Comparison of ENCODE assay signal across 8 cellular contexts in genomic region chr3:184334470-184335158, GRCh38. TPM values are rescaled to one million over a fixed set of nuclear protein-coding genes. Genes with fewer than 3 reads are reported as not detected.
DNase-seq lines count a peak whose midpoint lies in the region; ATAC-seq and TF ChIP-seq lines count a peak whose summit lies in the region.

No MANE protein-coding gene starts in this region.

- peaks cover 79% of the 10 kb centered on the region for H3F3A ChIP-seq in PC-9 (ENCODE audit: insufficient read depth, low read depth)

- CTCF ChIA-PET in PC-9 (lab: Charles Lee), result no interaction called here

- H3K36me3 ChIP-seq in BLaER1 treated with 17β-estradiol and CSF1 and Interleukin-3, amounts not matched to agents 10 nM and 100 nM, result peaks cover 57 to 60% (median 58%) of the 10 kb centered on the region in 11 experiments
- H3K36me3 ChIP-seq in PC-9 (ENCODE audit: low read depth) (peaks cover 38% of the 10 kb centered on the region), adipocyte (ENCODE audit: control insufficient read depth, insufficient read depth, low read length, severe bottlenecking) (peaks cover 59% of the 10 kb centered on the region), left lung (peaks cover 18 to 58% of the 10 kb centered on the region in 2 donors), H7 (replicated peaks; ENCODE audit: control insufficient read depth, insufficient read depth, low read length) (peaks cover 38% of the 10 kb centered on the region)

- BruUV-seq in PC-9 (replicated peaks; lab: Mats Ljungman, UMichigan), result no TSS peak

- TF ChIP-seq CTCF in PC-9 (conservative IDR thresholded peaks at IDR 0.05) (no peak), left lung (IDR thresholded peaks at IDR 0.05) (no peak)

- peaks cover 0 to 15% (median 0%) of the 10 kb centered on the region in 11 experiments; a peak in 6 of 22 replicates for H3K27me3 ChIP-seq in BLaER1 treated with 17β-estradiol and CSF1 and Interleukin-3, amounts not matched to agents 10 nM and 100 nM
- H3K27me3 ChIP-seq in PC-9 (ENCODE audit: insufficient read depth, low read depth), result no peaks in the 10 kb centered on the region
- H3K27me3 ChIP-seq in adipocyte (replicated peaks; ENCODE audit: control insufficient read depth, insufficient read depth, low read length), result no peaks in the 10 kb centered on the region
- no peaks in the 10 kb centered on the region for H3K27me3 ChIP-seq in left lung
- no peaks in the 10 kb centered on the region for H3K27me3 ChIP-seq in H7 (ENCODE audit: control insufficient read depth, insufficient read depth, low read length)

- no peak overlapping the region for H3K4me3 ChIP-seq in BLaER1 treated with 17β-estradiol and CSF1 and Interleukin-3, amounts not matched to agents 10 nM and 100 nM
- H3K4me3 ChIP-seq in PC-9 (no peak overlapping the region), adipocyte (ENCODE audit: low read length) (no peak overlapping the region), left lung (no peak overlapping the region), H7 (ENCODE audit: insufficient read depth, low read depth, low read length) (no peak overlapping the region)

- peak overlapping the region in 3 of 11 experiments; percentile 16 to 71 (median 38); a peak in 5 of 22 replicates for H3K27ac ChIP-seq in BLaER1 treated with 17β-estradiol and CSF1 and Interleukin-3, amounts not matched to agents 10 nM and 100 nM
- peak overlapping the region; percentile 73 for H3K27ac ChIP-seq in PC-9
- H3K27ac ChIP-seq in left lung, result peak overlapping the region; percentile 89 to 90
- H3K27ac ChIP-seq in temporal lobe (ENCODE audit: low read depth, low read length), result peak overlapping the region; percentile 87

- intact Hi-C loops in PC-9 (cut with micrococcal nuclease; ENCODE audit: unreplicated experiment) (loop anchor here (1.0 to 2.0 kb wide), 3 partner anchors 15 to 36 kb away; partner anchors contain the start of genes EIF4G1 and PSMD2), left lung (cut with DNase I) (no loop called here)

- ATAC-seq in left lung (no peak), HG03025 (IDR thresholded peaks at IDR 0.05; ENCODE audit: low FRiP score, unreplicated experiment) (no peak), GM19395 (IDR thresholded peaks at IDR 0.05; ENCODE audit: unreplicated experiment) (no peak)

- peak overlapping the region in 7 of 11 experiments; percentile 11 to 83 (median 78); a peak in 7 of 22 replicates for H3K9ac ChIP-seq in BLaER1 treated with 17β-estradiol and CSF1 and Interleukin-3, amounts not matched to agents 10 nM and 100 nM
- no peak overlapping the region for H3K9ac ChIP-seq in adipocyte (ENCODE audit: low read length)

- no peaks in the 10 kb centered on the region for H3K9me3 ChIP-seq in BLaER1 treated with 17β-estradiol and CSF1 and Interleukin-3, amounts not matched to agents 10 nM and 100 nM (replicated peaks in 1 of 11)
- H3K9me3 ChIP-seq in PC-9 (ENCODE audit: insufficient read depth, low read depth), result no peaks in the 10 kb centered on the region
- no peaks in the 10 kb centered on the region for H3K9me3 ChIP-seq in adipocyte (ENCODE audit: control insufficient read depth, low read length)
- no peaks in the 10 kb centered on the region for H3K9me3 ChIP-seq in left lung

- H3K9me2 ChIP-seq in PC-9 (ENCODE audit: insufficient read depth), result no peaks in the 10 kb centered on the region

- POLR2A ChIA-PET in PC-9 (lab: Charles Lee; ENCODE audit: unreplicated experiment), result no interaction called here

- peaks cover 25% of the 10 kb centered on the region for H3K79me2 ChIP-seq in PC-9 (ENCODE audit: low read depth)

- H3K4me2 ChIP-seq in BLaER1 treated with 17β-estradiol and CSF1 and Interleukin-3, amounts not matched to agents 10 nM and 100 nM, result peak overlapping the region in 2 of 11 experiments; percentile 93 to 98; a peak in 3 of 22 replicates
- peak overlapping the region; percentile 7; the same call in 1 of the 2 replicates for H3K4me2 ChIP-seq in PC-9

- peaks cover 71 to 99% (median 86%) of the 10 kb centered on the region in 11 experiments; a peak in 21 of 22 replicates for H4K20me1 ChIP-seq in BLaER1 treated with 17β-estradiol and CSF1 and Interleukin-3, amounts not matched to agents 10 nM and 100 nM
- peaks cover 64% of the 10 kb centered on the region for H4K20me1 ChIP-seq in PC-9 (ENCODE audit: insufficient read depth)

- peaks cover 32 to 67% (median 45%) of the 10 kb centered on the region in 10 experiments for H3K4me1 ChIP-seq in BLaER1 treated with 17β-estradiol and CSF1 and Interleukin-3, amounts not matched to agents 10 nM and 100 nM
- H3K4me1 ChIP-seq in PC-9 (replicated peaks; ENCODE audit: insufficient read depth), result peaks cover 57% of the 10 kb centered on the region
- peaks cover 45% of the 10 kb centered on the region for H3K4me1 ChIP-seq in adipocyte (ENCODE audit: control insufficient read depth, insufficient read depth, low read length)
- peaks cover 19 to 65% of the 10 kb centered on the region in 2 donors for H3K4me1 ChIP-seq in left lung

- no peak overlapping the region for H2AFZ ChIP-seq in PC-9

- DNase-seq in PC-9, result peak; percentile 88 to 95
- peak; percentile 44 for DNase-seq in adipocyte (ENCODE audit: low read depth)
- DNase-seq in left lung, result peak in 1 of 2 donors; percentile 40
- no peak for DNase-seq in H7

RNA-seq across cellular contexts. Expression of gene FAM131A, which starts 2.8 kb away (rescaled TPM):
- total RNA-seq in PC-9 (2021) (25.5 and 28.2 TPM in 2 replicates), left lung (10 to 100 TPM; 14.7 to 19.2 TPM), temporal lobe (40.1 TPM)
- 36.9 and 41.1 TPM in 2 replicates for total RNA-seq in H7 (2014; rRNA removed; shearing (Covaris generic))

RNA-seq across cellular contexts. Expression of gene EIF4G1, which starts 20.2 kb away (rescaled TPM):
- total RNA-seq in PC-9 (2021) (657 and 721 TPM in 2 replicates), left lung (100 to 1,000 TPM; 336 to 406 TPM), temporal lobe (107 TPM)
- total RNA-seq in H7 (2014; rRNA removed; shearing (Covaris generic)), result 359 and 392 TPM in 2 replicates

RNA-seq across cellular contexts. Expression of gene CLCN2, which starts 26.8 kb away (rescaled TPM):
- total RNA-seq in PC-9 (2021) (27.1 and 33.0 TPM in 2 replicates), left lung (1 to 10 TPM; 4.4 to 5.6 TPM), temporal lobe (6.1 TPM)
- total RNA-seq in H7 (2014; rRNA removed; shearing (Covaris generic)), result 17.1 and 22.3 TPM in 2 replicates

RNA-seq across cellular contexts. Expression of gene POLR2H, which starts 26.9 kb away (rescaled TPM):
- total RNA-seq in PC-9 (2021), result 153 and 167 TPM in 2 replicates
- 10 to 100 TPM; 54.7 to 71.3 TPM for total RNA-seq in left lung
- total RNA-seq in temporal lobe, result 27.3 TPM
- 92.8 and 100 TPM in 2 replicates for total RNA-seq in H7 (2014; rRNA removed; shearing (Covaris generic))

RNA-seq across cellular contexts. Expression of gene PSMD2, which starts 35.6 kb away (rescaled TPM):
- total RNA-seq in PC-9 (2021), result 521 and 788 TPM in 2 replicates
- 100 to 1,000 TPM; 195 to 263 TPM for total RNA-seq in left lung
- 207 TPM for total RNA-seq in temporal lobe
- total RNA-seq in H7 (2014; rRNA removed; shearing (Covaris generic)), result 378 and 392 TPM in 2 replicates
